In genomic region chr11:84503503-84503902, GRCh38 we compare ENCODE assay signal across 2 cellular contexts.
A peak's percentile ranks its signal among the peaks of the same experiment; 100 is the strongest.
TF ChIP-seq lines count a peak whose summit lies in the region.

No MANE protein-coding gene starts in this region.

TF ChIP-seq in HepG2, 621 proteins besides CTCF, POLR2A, EP300 and RAD21 (continued from another document):
- no peak for TF ChIP-seq ARNT2 (CRISPR knock-in tag; IDR thresholded peaks at IDR 0.05; ENCODE audit: low read depth)
- no peak for TF ChIP-seq RBAK (CRISPR knock-in tag; IDR thresholded peaks at IDR 0.05)
- TF ChIP-seq, protein P1, sequence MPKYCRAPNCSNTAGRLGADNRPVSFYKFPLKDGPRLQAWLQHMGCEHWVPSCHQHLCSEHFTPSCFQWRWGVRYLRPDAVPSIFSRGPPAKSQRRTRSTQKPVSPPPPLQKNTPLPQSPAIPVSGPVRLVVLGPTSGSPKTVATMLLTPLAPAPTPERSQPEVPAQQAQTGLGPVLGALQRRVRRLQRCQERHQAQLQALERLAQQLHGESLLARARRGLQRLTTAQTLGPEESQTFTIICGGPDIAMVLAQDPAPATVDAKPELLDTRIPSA (CRISPR knock-in tag; IDR thresholded peaks at IDR 0.05; ENCODE audit: borderline replicate concordance), result no peak
- TF ChIP-seq, protein P2, sequence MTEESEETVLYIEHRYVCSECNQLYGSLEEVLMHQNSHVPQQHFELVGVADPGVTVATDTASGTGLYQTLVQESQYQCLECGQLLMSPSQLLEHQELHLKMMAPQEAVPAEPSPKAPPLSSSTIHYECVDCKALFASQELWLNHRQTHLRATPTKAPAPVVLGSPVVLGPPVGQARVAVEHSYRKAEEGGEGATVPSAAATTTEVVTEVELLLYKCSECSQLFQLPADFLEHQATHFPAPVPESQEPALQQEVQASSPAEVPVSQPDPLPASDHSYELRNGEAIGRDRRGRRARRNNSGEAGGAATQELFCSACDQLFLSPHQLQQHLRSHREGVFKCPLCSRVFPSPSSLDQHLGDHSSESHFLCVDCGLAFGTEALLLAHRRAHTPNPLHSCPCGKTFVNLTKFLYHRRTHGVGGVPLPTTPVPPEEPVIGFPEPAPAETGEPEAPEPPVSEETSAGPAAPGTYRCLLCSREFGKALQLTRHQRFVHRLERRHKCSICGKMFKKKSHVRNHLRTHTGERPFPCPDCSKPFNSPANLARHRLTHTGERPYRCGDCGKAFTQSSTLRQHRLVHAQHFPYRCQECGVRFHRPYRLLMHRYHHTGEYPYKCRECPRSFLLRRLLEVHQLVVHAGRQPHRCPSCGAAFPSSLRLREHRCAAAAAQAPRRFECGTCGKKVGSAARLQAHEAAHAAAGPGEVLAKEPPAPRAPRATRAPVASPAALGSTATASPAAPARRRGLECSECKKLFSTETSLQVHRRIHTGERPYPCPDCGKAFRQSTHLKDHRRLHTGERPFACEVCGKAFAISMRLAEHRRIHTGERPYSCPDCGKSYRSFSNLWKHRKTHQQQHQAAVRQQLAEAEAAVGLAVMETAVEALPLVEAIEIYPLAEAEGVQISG (CRISPR knock-in tag; IDR thresholded peaks at IDR 0.05), result no peak
- TF ChIP-seq ZBTB26 (CRISPR knock-in tag; IDR thresholded peaks at IDR 0.05; ENCODE audit: borderline replicate concordance), result no peak
- no peak for TF ChIP-seq MLLT10 (CRISPR knock-in tag; IDR thresholded peaks at IDR 0.05)
- TF ChIP-seq ATAD3A (CRISPR knock-in tag; IDR thresholded peaks at IDR 0.05), result no peak
- no peak for TF ChIP-seq ZNF333 (CRISPR knock-in tag; IDR thresholded peaks at IDR 0.05; ENCODE audit: borderline replicate concordance)
TF ChIP-seq in HepG2: peak in this region for 2.

TF ChIP-seq in K562, 482 proteins besides CTCF, POLR2A, EP300 and RAD21 (continued from another document):
- TF ChIP-seq, protein P3, sequence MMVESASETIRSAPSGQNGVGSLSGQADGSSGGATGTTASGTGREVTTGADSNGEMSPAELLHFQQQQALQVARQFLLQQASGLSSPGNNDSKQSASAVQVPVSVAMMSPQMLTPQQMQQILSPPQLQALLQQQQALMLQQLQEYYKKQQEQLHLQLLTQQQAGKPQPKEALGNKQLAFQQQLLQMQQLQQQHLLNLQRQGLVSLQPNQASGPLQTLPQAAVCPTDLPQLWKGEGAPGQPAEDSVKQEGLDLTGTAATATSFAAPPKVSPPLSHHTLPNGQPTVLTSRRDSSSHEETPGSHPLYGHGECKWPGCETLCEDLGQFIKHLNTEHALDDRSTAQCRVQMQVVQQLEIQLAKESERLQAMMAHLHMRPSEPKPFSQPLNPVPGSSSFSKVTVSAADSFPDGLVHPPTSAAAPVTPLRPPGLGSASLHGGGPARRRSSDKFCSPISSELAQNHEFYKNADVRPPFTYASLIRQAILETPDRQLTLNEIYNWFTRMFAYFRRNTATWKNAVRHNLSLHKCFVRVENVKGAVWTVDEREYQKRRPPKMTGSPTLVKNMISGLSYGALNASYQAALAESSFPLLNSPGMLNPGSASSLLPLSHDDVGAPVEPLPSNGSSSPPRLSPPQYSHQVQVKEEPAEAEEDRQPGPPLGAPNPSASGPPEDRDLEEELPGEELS (CRISPR knock-in tag; IDR thresholded peaks at IDR 0.05; ENCODE audit: borderline replicate concordance), result no peak
- TF ChIP-seq PREB (CRISPR knock-in tag; IDR thresholded peaks at IDR 0.05) (no peak), TSC22D4 (tag; IDR thresholded peaks at IDR 0.05) (no peak), GATAD2B (IDR thresholded peaks at IDR 0.05; ENCODE audit: borderline replicate concordance) (no peak), JUND (IDR thresholded peaks at IDR 0.05; ENCODE audit: borderline replicate concordance, low read depth, low read length) (no peak), JUND (tag; IDR thresholded peaks at IDR 0.05; ENCODE audit: borderline replicate concordance, low read depth, low read length) (no peak), ZNF766 (CRISPR knock-in tag; conservative IDR thresholded peaks at IDR 0.05) (no peak), ZSCAN29 (IDR thresholded peaks at IDR 0.05) (no peak), UBTF (IDR thresholded peaks at IDR 0.05; ENCODE audit: borderline replicate concordance in 1 of 2, low read depth in 2 of 2, low read length in 2 of 2) (no peak), GABPA (tag; conservative IDR thresholded peaks at IDR 0.05; ENCODE audit: low read depth) (no peak), MCM7 (IDR thresholded peaks at IDR 0.05) (no peak), SMARCA5 (IDR thresholded peaks at IDR 0.05) (no peak), NFRKB (IDR thresholded peaks at IDR 0.05; ENCODE audit: low read depth) (no peak), POLR2G (IDR thresholded peaks at IDR 0.05; ENCODE audit: low read depth, low read length) (no peak), CREM (IDR thresholded peaks at IDR 0.05; ENCODE audit: low read depth) (no peak), FOXJ2 (tag; IDR thresholded peaks at IDR 0.05) (no peak), MAFK (IDR thresholded peaks at IDR 0.05; ENCODE audit: low read length) (peak; percentile 43; the same call in 1 of the 2 replicates), KDM1A (IDR thresholded peaks at IDR 0.05) (no peak), BDP1 (IDR thresholded peaks at IDR 0.05; ENCODE audit: insufficient read depth, insufficient read length) (no peak), TAL1 (IDR thresholded peaks at IDR 0.05) (no peak), JUNB (CRISPR knock-in tag; conservative IDR thresholded peaks at IDR 0.05) (no peak), NCOA6 (IDR thresholded peaks at IDR 0.05) (no peak), ZNF316 (IDR thresholded peaks at IDR 0.05) (peak; percentile 59), SP2 (IDR thresholded peaks at IDR 0.05; ENCODE audit: extremely low read depth, low read depth, low read length, poor library complexity, severe bottlenecking) (no peak), ZNF584 (CRISPR knock-in tag; IDR thresholded peaks at IDR 0.05; ENCODE audit: low read depth) (no peak), MAFF (IDR thresholded peaks at IDR 0.05; ENCODE audit: low read length) (peak; percentile 55), FOXJ3 (CRISPR knock-in tag; IDR thresholded peaks at IDR 0.05) (no peak), MAFG (tag; conservative IDR thresholded peaks at IDR 0.05) (peak; percentile 50), HNRNPH1 (optimal IDR thresholded peaks at IDR 0.05; ENCODE audit: low read depth, low read length) (no peak), OTX1 (CRISPR knock-in tag; IDR thresholded peaks at IDR 0.05) (no peak), NR2F6 (CRISPR knock-in tag; IDR thresholded peaks at IDR 0.05) (no peak), PHTF2 (CRISPR knock-in tag; IDR thresholded peaks at IDR 0.05) (no peak), RCOR1 (IDR thresholded peaks at IDR 0.05; ENCODE audit: borderline replicate concordance in 1 of 2, low read depth in 2 of 2, low read length in 2 of 2) (no peak)
- TF ChIP-seq, protein P4, sequence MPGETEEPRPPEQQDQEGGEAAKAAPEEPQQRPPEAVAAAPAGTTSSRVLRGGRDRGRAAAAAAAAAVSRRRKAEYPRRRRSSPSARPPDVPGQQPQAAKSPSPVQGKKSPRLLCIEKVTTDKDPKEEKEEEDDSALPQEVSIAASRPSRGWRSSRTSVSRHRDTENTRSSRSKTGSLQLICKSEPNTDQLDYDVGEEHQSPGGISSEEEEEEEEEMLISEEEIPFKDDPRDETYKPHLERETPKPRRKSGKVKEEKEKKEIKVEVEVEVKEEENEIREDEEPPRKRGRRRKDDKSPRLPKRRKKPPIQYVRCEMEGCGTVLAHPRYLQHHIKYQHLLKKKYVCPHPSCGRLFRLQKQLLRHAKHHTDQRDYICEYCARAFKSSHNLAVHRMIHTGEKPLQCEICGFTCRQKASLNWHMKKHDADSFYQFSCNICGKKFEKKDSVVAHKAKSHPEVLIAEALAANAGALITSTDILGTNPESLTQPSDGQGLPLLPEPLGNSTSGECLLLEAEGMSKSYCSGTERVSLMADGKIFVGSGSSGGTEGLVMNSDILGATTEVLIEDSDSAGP (CRISPR knock-in tag; IDR thresholded peaks at IDR 0.05), result no peak
- TF ChIP-seq, protein P5, sequence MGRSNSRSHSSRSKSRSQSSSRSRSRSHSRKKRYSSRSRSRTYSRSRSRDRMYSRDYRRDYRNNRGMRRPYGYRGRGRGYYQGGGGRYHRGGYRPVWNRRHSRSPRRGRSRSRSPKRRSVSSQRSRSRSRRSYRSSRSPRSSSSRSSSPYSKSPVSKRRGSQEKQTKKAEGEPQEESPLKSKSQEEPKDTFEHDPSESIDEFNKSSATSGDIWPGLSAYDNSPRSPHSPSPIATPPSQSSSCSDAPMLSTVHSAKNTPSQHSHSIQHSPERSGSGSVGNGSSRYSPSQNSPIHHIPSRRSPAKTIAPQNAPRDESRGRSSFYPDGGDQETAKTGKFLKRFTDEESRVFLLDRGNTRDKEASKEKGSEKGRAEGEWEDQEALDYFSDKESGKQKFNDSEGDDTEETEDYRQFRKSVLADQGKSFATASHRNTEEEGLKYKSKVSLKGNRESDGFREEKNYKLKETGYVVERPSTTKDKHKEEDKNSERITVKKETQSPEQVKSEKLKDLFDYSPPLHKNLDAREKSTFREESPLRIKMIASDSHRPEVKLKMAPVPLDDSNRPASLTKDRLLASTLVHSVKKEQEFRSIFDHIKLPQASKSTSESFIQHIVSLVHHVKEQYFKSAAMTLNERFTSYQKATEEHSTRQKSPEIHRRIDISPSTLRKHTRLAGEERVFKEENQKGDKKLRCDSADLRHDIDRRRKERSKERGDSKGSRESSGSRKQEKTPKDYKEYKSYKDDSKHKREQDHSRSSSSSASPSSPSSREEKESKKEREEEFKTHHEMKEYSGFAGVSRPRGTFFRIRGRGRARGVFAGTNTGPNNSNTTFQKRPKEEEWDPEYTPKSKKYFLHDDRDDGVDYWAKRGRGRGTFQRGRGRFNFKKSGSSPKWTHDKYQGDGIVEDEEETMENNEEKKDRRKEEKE (IDR thresholded peaks at IDR 0.05; ENCODE audit: borderline replicate concordance in 1 of 2, control insufficient read depth in 1 of 2, low read depth in 2 of 2, low read length in 1 of 2), result no peak
- TF ChIP-seq, protein P6, sequence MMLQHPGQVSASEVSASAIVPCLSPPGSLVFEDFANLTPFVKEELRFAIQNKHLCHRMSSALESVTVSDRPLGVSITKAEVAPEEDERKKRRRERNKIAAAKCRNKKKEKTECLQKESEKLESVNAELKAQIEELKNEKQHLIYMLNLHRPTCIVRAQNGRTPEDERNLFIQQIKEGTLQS (IDR thresholded peaks at IDR 0.05), result no peak
- TF ChIP-seq, protein P6 (CRISPR knock-in tag; conservative IDR thresholded peaks at IDR 0.05), result no peak
- TF ChIP-seq, protein P7, sequence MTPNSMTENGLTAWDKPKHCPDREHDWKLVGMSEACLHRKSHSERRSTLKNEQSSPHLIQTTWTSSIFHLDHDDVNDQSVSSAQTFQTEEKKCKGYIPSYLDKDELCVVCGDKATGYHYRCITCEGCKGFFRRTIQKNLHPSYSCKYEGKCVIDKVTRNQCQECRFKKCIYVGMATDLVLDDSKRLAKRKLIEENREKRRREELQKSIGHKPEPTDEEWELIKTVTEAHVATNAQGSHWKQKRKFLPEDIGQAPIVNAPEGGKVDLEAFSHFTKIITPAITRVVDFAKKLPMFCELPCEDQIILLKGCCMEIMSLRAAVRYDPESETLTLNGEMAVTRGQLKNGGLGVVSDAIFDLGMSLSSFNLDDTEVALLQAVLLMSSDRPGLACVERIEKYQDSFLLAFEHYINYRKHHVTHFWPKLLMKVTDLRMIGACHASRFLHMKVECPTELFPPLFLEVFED (CRISPR knock-in tag; conservative IDR thresholded peaks at IDR 0.05), result no peak
- TF ChIP-seq, protein P8, sequence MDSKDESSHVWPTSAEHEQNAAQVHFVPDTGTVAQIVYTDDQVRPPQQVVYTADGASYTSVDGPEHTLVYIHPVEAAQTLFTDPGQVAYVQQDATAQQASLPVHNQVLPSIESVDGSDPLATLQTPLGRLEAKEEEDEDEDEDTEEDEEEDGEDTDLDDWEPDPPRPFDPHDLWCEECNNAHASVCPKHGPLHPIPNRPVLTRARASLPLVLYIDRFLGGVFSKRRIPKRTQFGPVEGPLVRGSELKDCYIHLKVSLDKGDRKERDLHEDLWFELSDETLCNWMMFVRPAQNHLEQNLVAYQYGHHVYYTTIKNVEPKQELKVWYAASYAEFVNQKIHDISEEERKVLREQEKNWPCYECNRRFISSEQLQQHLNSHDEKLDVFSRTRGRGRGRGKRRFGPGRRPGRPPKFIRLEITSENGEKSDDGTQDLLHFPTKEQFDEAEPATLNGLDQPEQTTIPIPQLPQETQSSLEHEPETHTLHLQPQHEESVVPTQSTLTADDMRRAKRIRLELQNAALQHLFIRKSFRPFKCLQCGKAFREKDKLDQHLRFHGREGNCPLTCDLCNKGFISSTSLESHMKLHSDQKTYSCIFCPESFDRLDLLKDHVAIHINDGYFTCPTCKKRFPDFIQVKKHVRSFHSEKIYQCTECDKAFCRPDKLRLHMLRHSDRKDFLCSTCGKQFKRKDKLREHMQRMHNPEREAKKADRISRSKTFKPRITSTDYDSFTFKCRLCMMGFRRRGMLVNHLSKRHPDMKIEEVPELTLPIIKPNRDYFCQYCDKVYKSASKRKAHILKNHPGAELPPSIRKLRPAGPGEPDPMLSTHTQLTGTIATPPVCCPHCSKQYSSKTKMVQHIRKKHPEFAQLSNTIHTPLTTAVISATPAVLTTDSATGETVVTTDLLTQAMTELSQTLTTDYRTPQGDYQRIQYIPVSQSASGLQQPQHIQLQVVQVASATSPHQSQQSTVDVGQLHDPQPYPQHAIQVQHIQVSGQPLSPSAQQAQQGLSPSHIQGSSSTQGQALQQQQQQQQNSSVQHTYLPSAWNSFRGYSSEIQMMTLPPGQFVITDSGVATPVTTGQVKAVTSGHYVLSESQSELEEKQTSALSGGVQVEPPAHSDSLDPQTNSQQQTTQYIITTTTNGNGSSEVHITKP (IDR thresholded peaks at IDR 0.05; ENCODE audit: partially characterized antibody), result no peak
